Comparison of ENCODE assay signal across 16 cellular contexts in the genomic region with DNA sequence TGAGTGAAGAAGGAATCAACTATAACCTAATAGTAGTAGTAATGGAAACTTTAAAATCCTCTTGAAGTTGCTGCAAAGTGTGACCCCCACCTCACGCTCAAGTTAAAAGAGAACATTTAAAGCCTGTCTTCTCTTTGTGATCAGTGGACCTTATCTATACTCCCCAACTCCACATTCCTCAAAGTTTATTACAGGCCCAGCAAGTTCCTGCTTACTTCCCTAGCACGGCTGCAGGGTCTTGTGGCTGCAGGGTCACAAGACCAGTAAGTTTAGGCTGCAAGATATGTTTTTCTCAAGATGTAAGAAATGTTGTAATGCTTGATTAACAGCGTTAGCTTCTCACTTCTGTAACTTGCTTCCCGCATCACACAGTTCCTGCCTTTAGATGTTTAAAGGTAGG.
DNase-seq lines count a peak whose midpoint lies in the region; ATAC-seq and TF ChIP-seq lines count a peak whose summit lies in the region.
"Had no signal": no experiment of that assay in that cellular context is flagged by ENCODE, and none has a peak within 500 bp of the region (broad histone marks: within the 10 kb centered on the region; RNA-seq: fewer than 3 reads in every experiment).

No MANE protein-coding gene starts in this region.

- H3K4me1 ChIP-seq in thyroid gland, result no peaks in the 10 kb centered on the region
- H3K4me1 ChIP-seq: BE2C had no signal

- H3K9me3 Mint-ChIP-seq in memory B cell, result no peaks in the 10 kb centered on the region
- no peaks in the 10 kb centered on the region for H3K9me3 Mint-ChIP-seq in activated CD4-positive, alpha-beta T cell treated with anti-CD3 and anti-CD28 coated beads for 36 hours (ENCODE audit: low read depth)

- H3K4me3 ChIP-seq in choroid plexus epithelial cell (ENCODE audit: low read depth, low read length) (no peak overlapping the region), thyroid gland (replicated peaks in 1 of 3) (no peak overlapping the region)
- H3K4me3 ChIP-seq: GM23248 had no signal

- intact Hi-C loops in thyroid gland (cut with DNase I), result no loop called here
- intact Hi-C loops in activated CD4-positive, alpha-beta T cell treated with anti-CD3 and anti-CD28 coated beads for 36 hours (cut with DNase I, micrococcal nuclease), result loop anchor here in 1 of 2 experiments (10.0 kb wide), 1 partner anchor 64 kb away; no protein-coding TSS in a partner anchor

- no peak for ATAC-seq in memory B cell (ENCODE audit: low read depth)
- ATAC-seq in activated CD4-positive, alpha-beta T cell treated with anti-CD3 and anti-CD28 coated beads for 36 hours, result no peak
- ATAC-seq: HCT116 had no signal

- POLR2A ChIA-PET in activated CD4-positive, alpha-beta T cell treated with anti-CD3 and anti-CD28 coated beads for 36 hours (lab: Charles Lee), result no interaction called here

- H3K27ac Mint-ChIP-seq in memory B cell, result peak overlapping the region; percentile 20
- no peak overlapping the region for H3K27ac Mint-ChIP-seq in activated CD4-positive, alpha-beta T cell treated with anti-CD3 and anti-CD28 coated beads for 36 hours

- peak overlapping the region in 1 of 3 donors; percentile 53 for H3K27ac ChIP-seq in thyroid gland
- H3K27ac ChIP-seq: GM23248 had no signal

- H3K27me3 Mint-ChIP-seq in memory B cell, result no peaks in the 10 kb centered on the region
- H3K27me3 Mint-ChIP-seq in activated CD4-positive, alpha-beta T cell treated with anti-CD3 and anti-CD28 coated beads for 36 hours, result no peaks in the 10 kb centered on the region

- TF ChIP-seq POLR2A in thyroid gland (IDR thresholded peaks at IDR 0.05), result no peak

- CTCF ChIA-PET in activated CD4-positive, alpha-beta T cell treated with anti-CD3 and anti-CD28 coated beads for 36 hours (lab: Charles Lee), result no interaction called here

- no peaks in the 10 kb centered on the region for H3K9me3 ChIP-seq in thyroid gland
- H3K9me3 ChIP-seq: BE2C had no signal

- DNase-seq in KBM-7 (peak; percentile 76), choroid plexus epithelial cell (ENCODE audit: low read depth) (peak; percentile 39), memory B cell (ENCODE audit: low spot score in 2 of 2) (no peak), thyroid gland (peak; percentile 10 to 23), NCI-H1417 (lab: John Stamatoyannopoulos, UW) (no peak), DMS153 treated with DMSO at 0.1 percent for 48 hours (lab: John Stamatoyannopoulos, UW; ENCODE audit: unreplicated experiment) (no peak)
- no peak for DNase-seq in activated CD4-positive, alpha-beta T cell treated with anti-CD3 and anti-CD28 coated beads for 36 hours
- DNase-seq: ACHN, BE2C, DMS 273 treated with DMSO at 0.1 percent for 48 hours, NCI-H1048, NCI-H226, NCI-H526, SIG-M5 had no signal

- H3K36me3 Mint-ChIP-seq in memory B cell, result peaks cover 23% of the 10 kb centered on the region
- peaks cover 41% of the 10 kb centered on the region for H3K36me3 Mint-ChIP-seq in activated CD4-positive, alpha-beta T cell treated with anti-CD3 and anti-CD28 coated beads for 36 hours (ENCODE audit: low read depth)

- TF ChIP-seq CTCF in choroid plexus epithelial cell (conservative IDR thresholded peaks at IDR 0.05; ENCODE audit: low read depth, low read length) (no peak), thyroid gland (IDR thresholded peaks at IDR 0.05) (no peak)

- H3K4me1 Mint-ChIP-seq in memory B cell, result peaks cover 11% of the 10 kb centered on the region
- peaks cover 16% of the 10 kb centered on the region for H3K4me1 Mint-ChIP-seq in activated CD4-positive, alpha-beta T cell treated with anti-CD3 and anti-CD28 coated beads for 36 hours

- in situ Hi-C loops in KBM-7 (cut with MboI; ENCODE audit: low pct_unique_long_range_greater_than_20kb, low sequenced_read_pairs), result no loop called here

- H3K4me3 Mint-ChIP-seq in memory B cell, result no peak overlapping the region
- no peak overlapping the region for H3K4me3 Mint-ChIP-seq in activated CD4-positive, alpha-beta T cell treated with anti-CD3 and anti-CD28 coated beads for 36 hours

- H3K36me3 ChIP-seq in thyroid gland, result no peaks in the 10 kb centered on the region
- H3K36me3 ChIP-seq: BE2C had no signal

- WGBS in thyroid gland, 2 donors, result 46 to 63% methylated on average over 4 of the region's 4 CpGs

- no peaks in the 10 kb centered on the region for H3K27me3 ChIP-seq in thyroid gland
- H3K27me3 ChIP-seq: BE2C had no signal

Comparison
In these comparisons a context has a peak if more than half of its experiments do, and no peak if none do; other contexts are left out.
1. DNase-seq: peak in KBM-7 (single experiment), choroid plexus epithelial cell (single experiment) and thyroid gland (2 of 2); none in memory B cell (0 of 2), NCI-H1417 (0 of 3), activated CD4-positive, alpha-beta T cell treated with anti-CD3 and anti-CD28 coated beads for 36 hours (single experiment) and DMS153 treated with DMSO at 0.1 percent for 48 hours (single experiment).